In genomic region chr20:44419131-44419844, GRCh38 we compare ENCODE assay signal across 20 cellular contexts.
"Had no signal": no experiment of that assay in that cellular context is flagged by ENCODE, and none has a peak within 500 bp of the region (broad histone marks: within the 10 kb centered on the region; RNA-seq: fewer than 3 reads in every experiment).

No MANE protein-coding gene starts in this region.

- H3K4me3 ChIP-seq: ovary, psoas muscle, right atrium auricular region, tibial artery had no signal

- H3K9me3 ChIP-seq: ovary, psoas muscle, right atrium auricular region, tibial artery had no signal

- H3K4me1 ChIP-seq: psoas muscle, right atrium auricular region, tibial artery had no signal

- H3K27me3 ChIP-seq: ovary, right atrium auricular region had no signal

- H3K27ac ChIP-seq: ovary, psoas muscle, right atrium auricular region, tibial artery had no signal

- ATAC-seq: activated CD4-positive, alpha-beta T cell treated with anti-CD3 and anti-CD28 coated beads for 36 hours; activated T-cell treated with anti-CD3 and anti-CD28 coated beads, Interleukin-2, amount 50 U/mL, for 4 hours; naive thymus-derived CD4-positive, alpha-beta T cell; psoas muscle; stimulated activated naive CD8-positive, alpha-beta T cell treated with anti-CD3 and anti-CD28 coated beads, Interleukin-15, amount 100 ng/mL, for 72 hours had no signal

- DNase-seq: activated B cell treated with CpG ODN at 0.5 μM for 24 hours; activated CD4-positive, alpha-beta T cell treated with anti-CD3 and anti-CD28 coated beads for 36 hours; activated CD4-positive, alpha-beta T cell treated with anti-CD3 and anti-CD28 coated beads, Interleukin-2, amount 50 U/mL, for 48 hours; activated CD8-positive, alpha-beta memory T cell treated with anti-CD3 and anti-CD28 coated beads, Interleukin-2, amount 50 U/mL, for 48 hours; activated naive CD4-positive, alpha-beta T cell; activated T-cell treated with anti-CD3 and anti-CD28 coated beads, Interleukin-2, amount 50 U/mL, for 4 hours; amniotic stem cell; cortex of kidney; effector CD8-positive, alpha-beta T cell; foreskin melanocyte; hippocampal formation; kidney glomerular epithelial cell; naive thymus-derived CD4-positive, alpha-beta T cell; psoas muscle; stimulated activated CD4-positive, alpha-beta T cell treated with anti-CD3 and anti-CD28 coated beads, Interleukin-1b, Interleukin-23, amount 100 ng/mL, for 48 hours; stimulated activated naive CD8-positive, alpha-beta T cell treated with anti-CD3 and anti-CD28 coated beads, Interleukin-15, amount 100 ng/mL, for 72 hours; T1000; tibial artery had no signal

- H3K36me3 ChIP-seq: ovary, right atrium auricular region, tibial artery had no signal
